ENCODE assay signal across 8 cellular contexts in the genomic region with DNA sequence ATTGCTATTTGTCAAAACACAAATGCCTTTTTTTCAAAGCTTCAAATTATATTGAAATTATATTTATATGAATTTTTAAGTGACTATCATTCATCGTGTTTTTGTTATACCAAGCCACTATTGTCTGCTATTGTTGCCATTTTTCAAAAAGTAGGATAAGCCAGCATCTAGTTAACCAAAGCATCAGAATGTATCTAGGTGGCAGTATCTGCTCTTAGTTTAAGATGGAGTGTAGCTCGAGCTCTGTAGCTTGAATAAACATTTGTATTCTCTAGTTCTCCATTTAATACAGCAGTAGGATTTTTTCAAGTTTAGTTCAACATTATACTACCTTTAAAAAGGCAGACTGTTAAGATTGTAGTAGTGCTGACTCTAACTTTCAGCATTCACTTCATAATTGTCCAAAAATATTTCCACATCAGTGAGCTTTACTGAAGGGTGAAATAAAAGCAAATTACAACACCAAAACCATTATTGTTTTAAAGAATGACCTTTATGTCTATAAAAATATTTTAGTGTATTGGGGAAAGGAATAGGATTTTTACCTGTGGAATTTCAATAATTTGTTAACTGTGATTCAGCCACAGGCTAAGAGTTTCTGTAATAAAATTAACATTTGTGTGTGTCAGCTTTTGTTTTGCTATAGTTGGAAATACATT. TPM values are rescaled to one million over a fixed set of nuclear protein-coding genes. Genes with fewer than 3 reads are reported as not detected.
DNase-seq lines count a peak whose midpoint lies in the region; ATAC-seq and TF ChIP-seq lines count a peak whose summit lies in the region.

No MANE protein-coding gene starts in this region.

- no peaks in the 10 kb centered on the region for H3K36me3 ChIP-seq in OCI-LY1 (ENCODE audit: insufficient read depth, low read length)

- H4K20me1 ChIP-seq in OCI-LY1 (ENCODE audit: insufficient read depth, low read length): no peaks in the 10 kb centered on the region

- no peaks in the 10 kb centered on the region for H3K9me2 ChIP-seq in OCI-LY1 (ENCODE audit: low read depth, low read length)

- DNase-seq in NCI-H82 (lab: John Stamatoyannopoulos, UW) (peak; percentile 16), NCI-H82 treated with DMSO at 0.1 percent for 48 hours (lab: John Stamatoyannopoulos, UW; ENCODE audit: unreplicated experiment) (no peak), fibroblast of mammary gland (ENCODE audit: low read depth) (peak; percentile 51), mucosa of gallbladder (ENCODE audit: low spot score) (no peak)
- DNase-seq in stimulated activated naive B cell treated with anti-CD40 and anti-IgM and Interleukin-4, amounts not matched to agents 10 μg/mL and 1 μg/mL and 100 μg/mL, for 72 hours: no peak
- no peak for DNase-seq in activated naive CD4-positive, alpha-beta T cell treated with Interleukin-2 at 50 U/mL for 16 hours
- no peak for DNase-seq in stimulated activated CD4-positive, alpha-beta T cell treated with anti-CD3 and anti-CD28 coated beads, Interleukin-2, amount 100 ng/mL, for 24 hours

- no peak overlapping the region for H3K27ac Mint-ChIP-seq in stimulated activated naive B cell treated with anti-CD40 and anti-IgM and Interleukin-4, amounts not matched to agents 10 μg/mL and 1 μg/mL and 100 μg/mL, for 72 hours

- no peaks in the 10 kb centered on the region for H3K27me3 ChIP-seq in OCI-LY1 (ENCODE audit: insufficient read depth, low read length)

- H3K36me3 Mint-ChIP-seq in stimulated activated naive B cell treated with anti-CD40 and anti-IgM and Interleukin-4, amounts not matched to agents 10 μg/mL and 1 μg/mL and 100 μg/mL, for 72 hours: peaks cover 2 to 6% of the 10 kb centered on the region in 2 donors

- peak; percentile 67 for TF ChIP-seq CTCF in OCI-LY1 (IDR thresholded peaks at IDR 0.05; ENCODE audit: low read length)
- TF ChIP-seq CTCF in fibroblast of mammary gland (conservative IDR thresholded peaks at IDR 0.05; ENCODE audit: control insufficient read depth, insufficient read depth, low read depth, low read length): peak; percentile 47

- H3K79me2 ChIP-seq in OCI-LY1 (ENCODE audit: insufficient read depth, low read length): no peaks in the 10 kb centered on the region

- H3K27ac ChIP-seq in OCI-LY1 (ENCODE audit: low read depth, low read length, poor library complexity, severe bottlenecking): peak overlapping the region; percentile 92

- peak overlapping the region; percentile 45 for H3K9ac ChIP-seq in OCI-LY1 (ENCODE audit: low read length)

- ATAC-seq in stimulated activated naive B cell treated with anti-CD40 and anti-IgM and Interleukin-4, amounts not matched to agents 10 μg/mL and 1 μg/mL and 100 μg/mL, for 72 hours (replicated peaks): peak; percentile 31 to 54

- peak overlapping the region; percentile 67 for H3K4me2 ChIP-seq in OCI-LY1 (ENCODE audit: low read length)

- no peaks in the 10 kb centered on the region for H3K27me3 Mint-ChIP-seq in stimulated activated naive B cell treated with anti-CD40 and anti-IgM and Interleukin-4, amounts not matched to agents 10 μg/mL and 1 μg/mL and 100 μg/mL, for 72 hours

- H3K4me3 Mint-ChIP-seq in stimulated activated naive B cell treated with anti-CD40 and anti-IgM and Interleukin-4, amounts not matched to agents 10 μg/mL and 1 μg/mL and 100 μg/mL, for 72 hours: no peak overlapping the region

- H3K9me3 Mint-ChIP-seq in stimulated activated naive B cell treated with anti-CD40 and anti-IgM and Interleukin-4, amounts not matched to agents 10 μg/mL and 1 μg/mL and 100 μg/mL, for 72 hours: no peaks in the 10 kb centered on the region

- H3K4me1 ChIP-seq in OCI-LY1 (ENCODE audit: insufficient read depth, low read length, severe bottlenecking): peaks cover 42% of the 10 kb centered on the region

- H3K4me1 Mint-ChIP-seq in stimulated activated naive B cell treated with anti-CD40 and anti-IgM and Interleukin-4, amounts not matched to agents 10 μg/mL and 1 μg/mL and 100 μg/mL, for 72 hours: peaks cover 10 to 14% of the 10 kb centered on the region in 2 donors

- H2AFZ ChIP-seq in OCI-LY1 (ENCODE audit: low read length): peak overlapping the region; percentile 50; the same call in 1 of the 2 replicates

- H3K9me3 ChIP-seq in OCI-LY1 (ENCODE audit: low read length): no peaks in the 10 kb centered on the region

- no peaks in the 10 kb centered on the region; the same call in 1 of the 2 replicates for H3F3A ChIP-seq in OCI-LY1 (ENCODE audit: insufficient read depth, low read length)

- H3K4me3 ChIP-seq in OCI-LY1 (ENCODE audit: low read depth, low read length, poor library complexity, severe bottlenecking) (peak overlapping the region; percentile 47), fibroblast of mammary gland (ENCODE audit: control insufficient read depth, low read depth, low read length) (no peak overlapping the region)

RNA-seq across cellular contexts. Expression of gene C15orf61, which starts 19.6 kb away (rescaled TPM):
- total RNA-seq in mucosa of gallbladder: 4.1 TPM

RNA-seq across cellular contexts. Expression of gene MAP2K5, which starts 41.2 kb away (rescaled TPM):
- total RNA-seq in mucosa of gallbladder: 17.8 TPM

Comparison
In these comparisons a context has a peak if more than half of its experiments do, and no peak if none do; other contexts are left out.
1. DNase-seq: peak in NCI-H82 (single experiment) and fibroblast of mammary gland (single experiment); none in NCI-H82 treated with DMSO at 0.1 percent for 48 hours (single experiment), stimulated activated naive B cell treated with anti-CD40 and anti-IgM and Interleukin-4, amounts not matched to agents 10 μg/mL and 1 μg/mL and 100 μg/mL, for 72 hours (single experiment), activated naive CD4-positive, alpha-beta T cell treated with Interleukin-2 at 50 U/mL for 16 hours (single experiment), stimulated activated CD4-positive, alpha-beta T cell treated with anti-CD3 and anti-CD28 coated beads, Interleukin-2, amount 100 ng/mL, for 24 hours (0 of 2) and mucosa of gallbladder (single experiment).